ENCODE assay signal across 22 cellular contexts in genomic region chr9:130237071-130237470, GRCh38. TPM values are rescaled to one million over a fixed set of nuclear protein-coding genes. Genes with fewer than 3 reads are reported as not detected.
DNase-seq lines count a peak whose midpoint lies in the region; ATAC-seq and TF ChIP-seq lines count a peak whose summit lies in the region.
"Had no signal": no experiment of that assay in that cellular context is flagged by ENCODE, and none has a peak within 500 bp of the region (broad histone marks: within the 10 kb centered on the region; RNA-seq: fewer than 3 reads in every experiment).

No MANE protein-coding gene starts in this region.

- peaks cover 15 to 37% (median 28%) of the 10 kb centered on the region in 11 experiments for H3K36me3 ChIP-seq in BLaER1 treated with 17β-estradiol and CSF1 and Interleukin-3, amounts not matched to agents 10 nM and 100 nM
- H3K36me3 ChIP-seq in adipocyte (ENCODE audit: control insufficient read depth, insufficient read depth, low read length, severe bottlenecking) (peaks cover 6% of the 10 kb centered on the region), prostate gland (no peaks in the 10 kb centered on the region)

- DNase-seq in adipocyte (ENCODE audit: low read depth) (peak; percentile 12), foreskin keratinocyte (peak; percentile 71 to 85), prostate gland (ENCODE audit: low spot score) (no peak), NCI-H187 (lab: John Stamatoyannopoulos, UW) (no peak)
- no peak for DNase-seq in activated CD4-positive, alpha-beta T cell treated with anti-CD3 and anti-CD28 coated beads, Interleukin-2, amount 50 U/mL, for 4 hours
- DNase-seq in activated CD4-positive, CD25-positive, alpha-beta regulatory T cell treated with anti-CD3 and anti-CD28 coated beads, Interleukin-2, amount 50 U/mL, for 72 hours = no peak
- DNase-seq: ACHN; activated CD4-positive, alpha-beta memory T cell treated with anti-CD3 and anti-CD28 coated beads, Interleukin-2, amount 10 ng/mL, durations not matched to agents 7 days and 5 days; activated naive CD8-positive, alpha-beta T cell treated with anti-CD3 and anti-CD28 coated beads for 36 hours; activated T-cell treated with anti-CD3 and anti-CD28 coated beads, Interleukin-2, amount 50 U/mL, for 4 hours; body of pancreas; CD4-positive, alpha-beta memory T cell; IMR-90; mammary epithelial cell; MM.1S; NCI-H2081; Right ventricle myocardium superior; T-helper 1 cell had no signal

- intact Hi-C loops in prostate gland (cut with DNase I) = loop anchor here (5.0 kb wide), 2 partner anchors 65 to 350 kb away; partner anchors contain the start of gene NCS1

- H3K4me1 ChIP-seq in BLaER1 treated with 17β-estradiol and CSF1 and Interleukin-3, amounts not matched to agents 10 nM and 100 nM = peaks cover 35 to 68% (median 56%) of the 10 kb centered on the region in 10 experiments
- peaks cover 9% of the 10 kb centered on the region for H3K4me1 ChIP-seq in adipocyte (ENCODE audit: control insufficient read depth, insufficient read depth, low read length)
- peaks cover 3% of the 10 kb centered on the region for H3K4me1 ChIP-seq in foreskin keratinocyte
- no peaks in the 10 kb centered on the region for H3K4me1 ChIP-seq in prostate gland (replicated peaks)

- TF ChIP-seq POLR2A in prostate gland (IDR thresholded peaks at IDR 0.05) = no peak

- peaks cover 0 to 8% (median 0%) of the 10 kb centered on the region in 11 experiments; a peak in 5 of 22 replicates for H4K20me1 ChIP-seq in BLaER1 treated with 17β-estradiol and CSF1 and Interleukin-3, amounts not matched to agents 10 nM and 100 nM

- no peaks in the 10 kb centered on the region for H3K27me3 ChIP-seq in BLaER1 treated with 17β-estradiol and CSF1 and Interleukin-3, amounts not matched to agents 10 nM and 100 nM
- H3K27me3 ChIP-seq in adipocyte (replicated peaks; ENCODE audit: control insufficient read depth, insufficient read depth, low read length) (no peaks in the 10 kb centered on the region), foreskin keratinocyte (no peaks in the 10 kb centered on the region), prostate gland (replicated peaks; ENCODE audit: insufficient read depth) (no peaks in the 10 kb centered on the region)
- H3K27me3 ChIP-seq: body of pancreas had no signal

- peak overlapping the region in 9 of 11 experiments; percentile 13 to 61 (median 33); a peak in 8 of 22 replicates for H3K4me2 ChIP-seq in BLaER1 treated with 17β-estradiol and CSF1 and Interleukin-3, amounts not matched to agents 10 nM and 100 nM

- H3K27ac ChIP-seq in BLaER1 treated with 17β-estradiol and CSF1 and Interleukin-3, amounts not matched to agents 10 nM and 100 nM = 0 out of 22 replicates have a peak overlapping the region, but pooled peaks of 2 of the 11 experiments have one; percentile 1 to 4
- H3K27ac ChIP-seq in foreskin keratinocyte (no peak overlapping the region), prostate gland (peak overlapping the region; percentile 50 to 58)
- H3K27ac ChIP-seq: body of pancreas had no signal

- TF ChIP-seq CTCF in foreskin keratinocyte (conservative IDR thresholded peaks at IDR 0.05) (no peak), prostate gland (IDR thresholded peaks at IDR 0.05) (no peak)

- H3K4me3 ChIP-seq in BLaER1 treated with 17β-estradiol and CSF1 and Interleukin-3, amounts not matched to agents 10 nM and 100 nM = no peak overlapping the region
- H3K4me3 ChIP-seq in adipocyte (ENCODE audit: low read length) = no peak overlapping the region
- no peak overlapping the region for H3K4me3 ChIP-seq in prostate gland
- H3K4me3 ChIP-seq: body of pancreas had no signal

- ATAC-seq in foreskin keratinocyte (no peak), HG03097 (IDR thresholded peaks at IDR 0.05; ENCODE audit: low FRiP score, unreplicated experiment) (no peak)
- ATAC-seq: activated T-cell treated with anti-CD3 and anti-CD28 coated beads, Interleukin-2, amount 50 U/mL, for 4 hours; body of pancreas had no signal

- WGBS in prostate gland = 29% methylated on average over 11 of the region's 11 CpGs

- no peaks in the 10 kb centered on the region for H3K9me3 ChIP-seq in BLaER1 treated with 17β-estradiol and CSF1 and Interleukin-3, amounts not matched to agents 10 nM and 100 nM (replicated peaks in 1 of 11)
- H3K9me3 ChIP-seq in adipocyte (ENCODE audit: control insufficient read depth, low read length) = no peaks in the 10 kb centered on the region
- H3K9me3 ChIP-seq in prostate gland = no peaks in the 10 kb centered on the region
- H3K9me3 ChIP-seq: body of pancreas had no signal

- H3K9ac ChIP-seq in BLaER1 treated with 17β-estradiol and CSF1 and Interleukin-3, amounts not matched to agents 10 nM and 100 nM = peak overlapping the region in 5 of 11 experiments; percentile 2 to 35 (median 21); a peak in 5 of 22 replicates
- H3K9ac ChIP-seq in adipocyte (ENCODE audit: low read length) = no peak overlapping the region

RNA-seq across cellular contexts. Expression of gene HMCN2, which starts 28.5 kb away (rescaled TPM):
- not detected in 2 replicates for total RNA-seq in foreskin keratinocyte
- not detected in 2 replicates for polyA plus RNA-seq in foreskin keratinocyte
- total RNA-seq in prostate gland = 1 to 10 TPM; 2.9 to 5.5 TPM
- total RNA-seq: activated CD4-positive, alpha-beta memory T cell treated with anti-CD3 and anti-CD28 coated beads, Interleukin-2, amount 10 ng/mL, durations not matched to agents 7 days and 5 days; activated naive CD8-positive, alpha-beta T cell treated with anti-CD3 and anti-CD28 coated beads for 36 hours; CD4-positive, alpha-beta memory T cell; IMR-90; neural crest cell; renal cortical epithelial cell had no signal
- polyA plus RNA-seq: CD4-positive, alpha-beta memory T cell had no signal

Comparison
In these comparisons a context has a peak if more than half of its experiments do, and no peak if none do; other contexts are left out.
1. DNase-seq: peak in adipocyte (single experiment) and foreskin keratinocyte (2 of 2); none in prostate gland (single experiment), NCI-H187 (0 of 2), activated CD4-positive, alpha-beta T cell treated with anti-CD3 and anti-CD28 coated beads, Interleukin-2, amount 50 U/mL, for 4 hours (0 of 2) and activated CD4-positive, CD25-positive, alpha-beta regulatory T cell treated with anti-CD3 and anti-CD28 coated beads, Interleukin-2, amount 50 U/mL, for 72 hours (single experiment).